In the genomic region with DNA sequence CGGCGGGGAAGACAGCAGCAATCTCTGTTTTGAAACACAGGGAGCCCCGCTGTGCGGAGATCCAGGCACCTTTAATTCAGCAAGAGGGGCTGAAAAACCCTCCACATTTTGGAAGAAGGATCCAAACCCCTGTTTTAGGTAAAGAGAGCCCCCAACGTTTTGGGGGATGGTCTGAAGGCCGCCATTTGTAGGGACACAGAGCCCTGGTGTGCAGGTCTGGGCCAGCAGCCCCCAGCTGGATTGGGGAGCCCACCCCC, we compare ENCODE assay signal across 1 cellular context.
TF ChIP-seq lines count a peak whose summit lies in the region.

No MANE protein-coding gene starts in this region.

TF ChIP-seq in HCT116, 20 proteins besides CTCF, POLR2A, EP300 and RAD21:
- TF ChIP-seq ELF1 (IDR thresholded peaks at IDR 0.05; ENCODE audit: borderline replicate concordance, low read depth) (no peak), ZNF274 (IDR thresholded peaks at IDR 0.05; ENCODE audit: low read depth, low read length) (no peak), SRF (IDR thresholded peaks at IDR 0.05; ENCODE audit: low read depth) (no peak), ZFX (IDR thresholded peaks at IDR 0.05) (no peak), MAX (IDR thresholded peaks at IDR 0.05) (no peak), FOSL1 (IDR thresholded peaks at IDR 0.05; ENCODE audit: low read depth) (no peak), ZBTB33 (IDR thresholded peaks at IDR 0.05; ENCODE audit: extremely low read depth, insufficient replicate concordance, low read length) (no peak), EZH2phosphoT487 (IDR thresholded peaks at IDR 0.05; ENCODE audit: borderline replicate concordance) (no peak), SIN3A (IDR thresholded peaks at IDR 0.05; ENCODE audit: low read depth) (no peak), JUND (IDR thresholded peaks at IDR 0.05) (no peak)
